Comparison of ENCODE assay signal across 24 cellular contexts in genomic region chr19:31598730-31599238, GRCh38.
"Had no signal": no experiment of that assay in that cellular context is flagged by ENCODE, and none has a peak within 500 bp of the region (broad histone marks: within the 10 kb centered on the region; RNA-seq: fewer than 3 reads in every experiment).

No MANE protein-coding gene starts in this region.

- H3K27ac ChIP-seq: left lung, lower lobe of right lung, parathyroid adenoma, psoas muscle, right lobe of liver, skin epidermis, stomach, testis, thyroid gland, transverse colon, upper lobe of left lung had no signal

- H3K9ac ChIP-seq: parathyroid adenoma had no signal

- H3K36me3 ChIP-seq: left lung, lower lobe of right lung, right lobe of liver, stomach, thyroid gland, transverse colon, upper lobe of left lung had no signal

- H3K79me2 ChIP-seq: parathyroid adenoma had no signal

- H3K4me1 ChIP-seq: left lung, lower lobe of right lung, parathyroid adenoma, psoas muscle, right lobe of liver, stomach, testis, thyroid gland, transverse colon, upper lobe of left lung had no signal

- H2AFZ ChIP-seq: parathyroid adenoma had no signal

- H3K4me3 ChIP-seq: left lung, lower lobe of right lung, psoas muscle, right lobe of liver, skin epidermis, stomach, testis, thyroid gland, transverse colon, upper lobe of left lung had no signal

- H3K9me3 ChIP-seq: left lung, lower lobe of right lung, psoas muscle, right lobe of liver, stomach, testis, thyroid gland, transverse colon, upper lobe of left lung had no signal

- ATAC-seq: left colon; left lung; lower lobe of right lung; naive thymus-derived CD8-positive, alpha-beta T cell; psoas muscle; right lobe of liver; stimulated activated naive B cell treated with anti-CD40 and anti-IgM and Interleukin-4, amounts not matched to agents 10 μg/mL and 1 μg/mL and 100 μg/mL, for 72 hours; stimulated activated naive CD8-positive, alpha-beta T cell treated with anti-CD3 and anti-CD28 coated beads, Interleukin-15, Interleukin-2, amounts not matched to agents 100 U/mL and 50 U/mL, for 24 hours had no signal

- H3K27me3 ChIP-seq: left lung, right lobe of liver, testis, thyroid gland, transverse colon, upper lobe of left lung had no signal

- DNase-seq: hippocampal formation; kidney; left colon; left lung; lower lobe of right lung; mammary epithelial cell; mesendoderm; naive thymus-derived CD8-positive, alpha-beta T cell; nucleus accumbens; psoas muscle; right lobe of liver; stimulated activated CD4-positive, alpha-beta T cell treated with anti-CD3 and anti-CD28 coated beads, Interleukin-12 subunit alpha, Interleukin-12 subunit beta, amount 100 ng/mL, for 4 hours; stimulated activated CD4-positive, alpha-beta T cell treated with anti-CD3 and anti-CD28 coated beads, Interleukin-15, amount 100 ng/mL, for 24 hours; stimulated activated CD4-positive, alpha-beta T cell treated with anti-CD3 and anti-CD28 coated beads, Interleukin-2, amount 100 ng/mL, for 24 hours; stimulated activated CD4-positive, alpha-beta T cell treated with anti-CD3 and anti-CD28 coated beads, Interleukin-4, amount 100 ng/mL, for 1 hour; stimulated activated naive B cell treated with anti-CD40 and anti-IgM and Interleukin-4, amounts not matched to agents 10 μg/mL and 1 μg/mL and 100 μg/mL, for 72 hours; stimulated activated naive CD8-positive, alpha-beta T cell treated with anti-CD3 and anti-CD28 coated beads, Interleukin-15, Interleukin-2, amounts not matched to agents 100 U/mL and 50 U/mL, for 24 hours; stomach; testis; thyroid gland; transverse colon; upper lobe of left lung had no signal
